8 cellular contexts compared by ENCODE assay signal in the genomic region with DNA sequence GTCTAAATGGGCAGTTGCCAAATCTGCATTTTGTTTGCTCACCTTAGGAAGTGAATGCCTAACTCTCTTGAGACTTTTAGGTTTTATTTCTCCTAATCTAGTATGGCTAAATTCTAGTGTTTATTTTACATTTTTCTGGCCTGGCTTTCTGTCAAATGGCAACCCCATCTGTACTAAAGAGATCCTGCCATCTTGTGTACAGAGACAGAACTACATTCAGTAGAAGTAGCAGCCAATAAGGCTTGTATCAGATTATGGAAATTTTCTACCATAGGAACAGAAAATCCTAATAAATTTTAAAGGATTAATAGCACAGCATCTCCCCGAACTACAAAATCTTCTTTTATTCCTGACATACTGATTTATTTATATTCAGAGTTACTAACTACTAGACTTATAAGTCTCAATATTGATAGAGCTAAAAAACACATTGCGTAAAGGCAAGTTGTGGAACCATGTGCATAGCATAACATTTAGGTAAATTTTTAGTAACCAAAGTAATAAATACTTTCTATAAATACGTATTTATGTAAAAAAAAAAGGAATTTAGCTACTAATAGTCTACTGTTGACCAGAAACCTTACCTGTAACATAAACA. TPM values are rescaled to one million over a fixed set of nuclear protein-coding genes. Genes with fewer than 3 reads are reported as not detected.
DNase-seq lines count a peak whose midpoint lies in the region; ATAC-seq and TF ChIP-seq lines count a peak whose summit lies in the region.

No MANE protein-coding gene starts in this region.

- no peak overlapping the region for H2BK5ac ChIP-seq in neuronal stem cell (ENCODE audit: low read length)

- no peak overlapping the region for H4K8ac ChIP-seq in neuronal stem cell (ENCODE audit: low read depth, low read length)

- H3K18ac ChIP-seq in neuronal stem cell (ENCODE audit: low read length) = no peak overlapping the region

- no peak overlapping the region for H3K14ac ChIP-seq in neuronal stem cell (ENCODE audit: low read length)

- H3K4ac ChIP-seq in neuronal stem cell (ENCODE audit: low read length) = no peak overlapping the region

- TF ChIP-seq CTCF in PC-3 (conservative IDR thresholded peaks at IDR 0.05; ENCODE audit: low read depth, low read length) (peak; percentile 71), epithelial cell of proximal tubule (conservative IDR thresholded peaks at IDR 0.05; ENCODE audit: low read depth, low read length) (peak; percentile 78)

- H4K91ac ChIP-seq in neuronal stem cell (ENCODE audit: low read depth, low read length, poor library complexity) = no peak overlapping the region

- H2BK12ac ChIP-seq in neuronal stem cell (ENCODE audit: low read length) = no peak overlapping the region

- H2AFZ ChIP-seq in PC-3 (ENCODE audit: low read length) (no peak overlapping the region), neuronal stem cell (ENCODE audit: low read length) (peak overlapping the region; percentile 36)

- H3K27ac ChIP-seq in PC-3 (ENCODE audit: low read length) (no peak overlapping the region), neuronal stem cell (replicated peaks; ENCODE audit: low read length) (no peak overlapping the region)

- peak; percentile 66 for ATAC-seq in GM21390 (IDR thresholded peaks at IDR 0.05; ENCODE audit: unreplicated experiment)
- ATAC-seq in HG03571 (IDR thresholded peaks at IDR 0.05; ENCODE audit: unreplicated experiment) = peak; percentile 64
- ATAC-seq in PC-3 = no peak

- no peak overlapping the region for H2BK15ac ChIP-seq in neuronal stem cell (ENCODE audit: low read length)

- CTCF ChIA-PET in PC-3 (lab: Charles Lee) = no interaction called here

- H3K23ac ChIP-seq in neuronal stem cell (ENCODE audit: low read depth, low read length, poor library complexity) = no peak overlapping the region

- in situ Hi-C loops in G401 (cut with HindIII; ENCODE audit: low sequenced_read_pairs) = no loop called here

- no CpG with 5 or more reads among the region's 3 CpGs for WGBS in neuronal stem cell (ENCODE audit: extremely low coverage in 2 of 2, insufficient read length in 2 of 2, insufficient replicate concordance in 1 of 2), 2 donors

- no peak overlapping the region for H3K4me3 ChIP-seq in PC-3 (ENCODE audit: low read length)
- no peak overlapping the region for H3K4me3 ChIP-seq in epithelial cell of proximal tubule (ENCODE audit: low read depth, low read length)
- no peak overlapping the region for H3K4me3 ChIP-seq in neuronal stem cell (ENCODE audit: low read length in 2 of 2)

- H3K4me1 ChIP-seq in PC-3 (ENCODE audit: insufficient read depth, low read length) = no peaks in the 10 kb centered on the region
- no peaks in the 10 kb centered on the region for H3K4me1 ChIP-seq in neuronal stem cell (ENCODE audit: control insufficient read depth in 2 of 2, insufficient read depth in 1 of 2, low read depth in 1 of 2, low read length in 2 of 2)

- H3K9ac ChIP-seq in PC-3 (ENCODE audit: low read length) (no peak overlapping the region), neuronal stem cell (ENCODE audit: low read depth, low read length, poor library complexity) (no peak overlapping the region)

- BruUV-seq in PC-3 (replicated peaks; lab: Mats Ljungman, UMichigan) = no TSS peak

- H3K9me2 ChIP-seq in PC-3 (replicated peaks; ENCODE audit: low read length) = no peaks in the 10 kb centered on the region

- H3K4me2 ChIP-seq in PC-3 (ENCODE audit: low read length) = no peak overlapping the region
- no peak overlapping the region for H3K4me2 ChIP-seq in neuronal stem cell (ENCODE audit: insufficient read depth, low read length, poor library complexity, severe bottlenecking)

- H2BK120ac ChIP-seq in neuronal stem cell (ENCODE audit: low read depth, low read length) = no peak overlapping the region

- no peak overlapping the region for H2AK5ac ChIP-seq in neuronal stem cell (ENCODE audit: low read depth, low read length)

- H3K9me3 ChIP-seq in PC-3 (ENCODE audit: low read length) = no peaks in the 10 kb centered on the region
- no peaks in the 10 kb centered on the region for H3K9me3 ChIP-seq in neuronal stem cell (replicated peaks in 1 of 2; ENCODE audit: control insufficient read depth in 2 of 2, insufficient read depth in 1 of 2, low read depth in 1 of 2, low read length in 2 of 2)

- no peaks in the 10 kb centered on the region for H4K20me1 ChIP-seq in PC-3 (ENCODE audit: low read length)

- intact Hi-C loops in PC-3 (cut with micrococcal nuclease) = loop anchor here (1.0 kb wide), 1 partner anchor 63 kb away; no protein-coding TSS in a partner anchor

- no peaks in the 10 kb centered on the region; the same call in 1 of the 2 replicates for H3K36me3 ChIP-seq in PC-3 (ENCODE audit: low read depth, low read length)
- no peaks in the 10 kb centered on the region for H3K36me3 ChIP-seq in neuronal stem cell (replicated peaks in 1 of 2; ENCODE audit: control insufficient read depth in 2 of 2, insufficient read depth in 2 of 2, low read length in 2 of 2)

- H3K79me2 ChIP-seq in PC-3 (ENCODE audit: low read length) = no peaks in the 10 kb centered on the region

- POLR2A ChIA-PET in PC-3 (lab: Charles Lee; ENCODE audit: unreplicated experiment) = no interaction called here

- H3K27me3 ChIP-seq in PC-3 (ENCODE audit: low read length) (no peaks in the 10 kb centered on the region), neuronal stem cell (ENCODE audit: control insufficient read depth in 3 of 3, insufficient read depth in 3 of 3, low read depth in 1 of 3, low read length in 3 of 3) (no peaks in the 10 kb centered on the region)

- DNase-seq in G401 (ENCODE audit: low spot score) = peak; percentile 62
- peak; percentile 64 for DNase-seq in PC-3
- peak; percentile 7 for DNase-seq in epithelial cell of proximal tubule (ENCODE audit: low read depth)
- peak; percentile 17 for DNase-seq in neuronal stem cell (ENCODE audit: low spot score)
- no peak for DNase-seq in stimulated activated CD4-positive, alpha-beta T cell treated with anti-CD3 and anti-CD28 coated beads, Interleukin-4, amount 100 ng/mL, for 24 hours
- DNase-seq in activated CD4-positive, CD25-positive, alpha-beta regulatory T cell (lab: John Stamatoyannopoulos, UW) = no peak

- H3K79me1 ChIP-seq in neuronal stem cell (ENCODE audit: low read depth, low read length) = no peaks in the 10 kb centered on the region

- H3F3A ChIP-seq in PC-3 (ENCODE audit: low read length, unreplicated experiment) = no peaks in the 10 kb centered on the region

RNA-seq across cellular contexts. Expression of a gene that starts 45.5 kb away (rescaled TPM):
- 4.1 and 9.8 TPM in 2 replicates for total RNA-seq in G401 (2014; rRNA removed; shearing (Covaris generic))
- total RNA-seq in PC-3 (2014; rRNA removed) (5.4 and 5.9 TPM in 2 replicates), epithelial cell of proximal tubule (2.9 and 3.5 TPM in 2 replicates)
- polyA plus RNA-seq in neuronal stem cell (2013, experiment 1 of 2) = 1.3 TPM
- polyA plus RNA-seq in neuronal stem cell (2013, experiment 2 of 2) = 1.3 TPM

Comparison
In these comparisons a context has a peak if more than half of its experiments do, and no peak if none do; other contexts are left out.
1. DNase-seq: peak in G401 (single experiment), PC-3 (single experiment), epithelial cell of proximal tubule (single experiment) and neuronal stem cell (single experiment); none in stimulated activated CD4-positive, alpha-beta T cell treated with anti-CD3 and anti-CD28 coated beads, Interleukin-4, amount 100 ng/mL, for 24 hours (single experiment) and activated CD4-positive, CD25-positive, alpha-beta regulatory T cell (0 of 4).